In the genomic region with DNA sequence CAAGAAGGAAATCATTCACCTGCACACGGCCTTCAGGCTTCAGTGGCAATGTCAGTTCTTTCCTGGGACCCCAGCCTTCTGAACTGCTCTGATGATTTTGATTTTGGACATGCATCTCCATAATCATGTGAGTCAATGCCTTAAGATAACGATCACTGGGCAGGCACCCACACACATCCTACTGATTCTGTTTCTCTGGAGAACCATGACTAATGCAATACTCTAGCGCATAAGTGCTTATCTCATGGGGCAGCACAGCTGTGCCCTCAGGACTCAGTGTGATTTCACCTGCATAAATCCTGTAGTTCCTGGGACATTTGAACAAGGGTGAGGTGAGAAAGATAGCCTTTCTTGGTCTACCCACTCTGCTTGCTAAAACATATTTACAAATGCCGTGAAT, we compare ENCODE assay signal across 16 cellular contexts.
DNase-seq lines count a peak whose midpoint lies in the region; ATAC-seq lines count a peak whose summit lies in the region.
"Had no signal": no experiment of that assay in that cellular context is flagged by ENCODE, and none has a peak within 500 bp of the region (broad histone marks: within the 10 kb centered on the region; RNA-seq: fewer than 3 reads in every experiment).

No MANE protein-coding gene starts in this region.

- H3K9me3 ChIP-seq in SJCRH30 (replicated peaks) = no peaks in the 10 kb centered on the region
- H3K9me3 ChIP-seq: Caco-2, HAP-1 had no signal

- ATAC-seq in esophagus mucosa (peak; percentile 10), HG02870 (IDR thresholded peaks at IDR 0.05; ENCODE audit: unreplicated experiment) (no peak)
- ATAC-seq: GM12878, HepG2 had no signal

- peak overlapping the region; percentile 81 for H3K27ac ChIP-seq in SJCRH30
- H3K27ac ChIP-seq: 22Rv1, BLaER1 had no signal

- DNase-seq in DMS 273 (lab: John Stamatoyannopoulos, UW; ENCODE audit: unreplicated experiment) (peak; percentile 40), DMS 273 treated with DMSO at 0.1 percent for 48 hours (lab: John Stamatoyannopoulos, UW) (no peak), DMS53 treated with DMSO at 0.1 percent for 48 hours (lab: John Stamatoyannopoulos, UW; ENCODE audit: unreplicated experiment) (peak; percentile 46), SJCRH30 (peak; percentile 54 to 77), NCI-H1694 (lab: John Stamatoyannopoulos, UW) (no peak), NCI-H446 (lab: John Stamatoyannopoulos, UW) (no peak)
- DNase-seq: AML-193; Caco-2; CD8-positive, alpha-beta memory T cell had no signal

- H3K4me1 ChIP-seq in SJCRH30 = peaks cover 22% of the 10 kb centered on the region
- H3K4me1 ChIP-seq: Caco-2, HAP-1 had no signal

- no peak overlapping the region for H3K4me3 ChIP-seq in SJCRH30
- H3K4me3 ChIP-seq: BLaER1, GM12878, HAP-1 had no signal

- H3K27me3 ChIP-seq in SJCRH30 = no peaks in the 10 kb centered on the region
- H3K27me3 ChIP-seq: BLaER1 had no signal

- no peaks in the 10 kb centered on the region for H3K36me3 ChIP-seq in SJCRH30
- H3K36me3 ChIP-seq: BLaER1, HAP-1 had no signal

Comparison
In these comparisons a context has a peak if more than half of its experiments do, and no peak if none do; other contexts are left out.
1. DNase-seq: peak in DMS 273 (single experiment), DMS53 treated with DMSO at 0.1 percent for 48 hours (single experiment) and SJCRH30 (2 of 2); none in DMS 273 treated with DMSO at 0.1 percent for 48 hours (single experiment), NCI-H1694 (single experiment) and NCI-H446 (0 of 2).